20 cellular contexts compared by ENCODE assay signal in genomic region chr19:43078311-43078710, GRCh38. TPM values are rescaled to one million over a fixed set of nuclear protein-coding genes. Genes with fewer than 3 reads are reported as not detected.
DNase-seq lines count a peak whose midpoint lies in the region; TF ChIP-seq lines count a peak whose summit lies in the region.
"Had no signal": no experiment of that assay in that cellular context is flagged by ENCODE, and none has a peak within 500 bp of the region (broad histone marks: within the 10 kb centered on the region; RNA-seq: fewer than 3 reads in every experiment).

No MANE protein-coding gene starts in this region.

- 0 out of 2 replicates have a peak overlapping the region, but pooled peaks have one; percentile 46 for H3K9ac ChIP-seq in GM23248
- H3K9ac ChIP-seq: KMS-11 had no signal

- TF ChIP-seq CTCF in fibroblast of mammary gland (conservative IDR thresholded peaks at IDR 0.05; ENCODE audit: control insufficient read depth, insufficient read depth, low read depth, low read length), result no peak

- no peaks in the 10 kb centered on the region for H3K9me2 ChIP-seq in GM23248 (ENCODE audit: insufficient read depth)

- WGBS in GM23248 (ENCODE audit: low coverage in 1 of 2, low lambda C conversion rate in 2 of 2, missing lambda C conversion rate in 2 of 2), 2 experiments, result 7% methylated on average over 4 of the region's 4 CpGs

- no peak overlapping the region for H2AFZ ChIP-seq in GM23248
- H2AFZ ChIP-seq: GM23338 had no signal

- no peaks in the 10 kb centered on the region for H4K20me1 ChIP-seq in GM23248 (ENCODE audit: insufficient read depth)

- H3K9me3 ChIP-seq in GM23248 (ENCODE audit: low read depth) (no peaks in the 10 kb centered on the region), SJSA1 (replicated peaks) (no peaks in the 10 kb centered on the region)

- H3K36me3 ChIP-seq in GM23248 (ENCODE audit: low read depth) (no peaks in the 10 kb centered on the region), SJSA1 (no peaks in the 10 kb centered on the region)

- H3K27me3 ChIP-seq in GM23248 (replicated peaks; ENCODE audit: insufficient read depth) (no peaks in the 10 kb centered on the region), SJSA1 (replicated peaks) (no peaks in the 10 kb centered on the region)

- H3K4me3 ChIP-seq in GM23248 (no peak overlapping the region), SJSA1 (no peak overlapping the region), fibroblast of mammary gland (ENCODE audit: control insufficient read depth, low read depth, low read length) (no peak overlapping the region)
- H3K4me3 ChIP-seq: GM23338 had no signal

- DNase-seq in GM23248, result peak; percentile 89
- peak in 1 of 2 experiments; percentile 12 for DNase-seq in SJSA1 (ENCODE audit: low read depth in 1 of 2, low spot score in 2 of 2)
- peak; percentile 56 for DNase-seq in fibroblast of mammary gland (ENCODE audit: low read depth)
- peak; percentile 12 for DNase-seq in stromal cell of bone marrow (ENCODE audit: low read depth)
- no peak for DNase-seq in HT-29 (ENCODE audit: low spot score)
- DNase-seq in HuH-7.5 (ENCODE audit: low spot score), result no peak
- DNase-seq in NCI-H345 (lab: John Stamatoyannopoulos, UW), result no peak
- DNase-seq: activated naive CD4-positive, alpha-beta T cell treated with anti-CD3 and anti-CD28 coated beads, Interleukin-2, amount 50 U/mL, for 16 hours; CD4-positive, alpha-beta memory T cell; central memory CD4-positive, alpha-beta T cell; GF-D8; natural killer cell; NCI-H1417 treated with DMSO at 0.1 percent for 48 hours; NCI-H446; stimulated activated CD4-positive, alpha-beta T cell treated with anti-CD3 and anti-CD28 coated beads, Interleukin-2, amount 100 ng/mL, for 24 hours; stimulated activated CD8-positive, alpha-beta memory T cell treated with anti-CD3 and anti-CD28 coated beads, Interleukin-4, amount 100 ng/mL, for 48 hours had no signal

- in situ Hi-C loops in GM23248 (cut with MboI), result loop anchor here (25.0 kb wide), 1 partner anchor 291 kb away; no protein-coding TSS in a partner anchor

- H3K4me1 ChIP-seq in GM23248 (ENCODE audit: insufficient read depth) (peaks cover 43% of the 10 kb centered on the region), SJSA1 (replicated peaks) (0 out of 2 replicates have a peak, but pooled peaks cover 4% of the 10 kb centered on the region)

- H3F3A ChIP-seq in GM23248 (ENCODE audit: insufficient read depth), result peaks cover 41% of the 10 kb centered on the region

- H3K4me2 ChIP-seq in GM23248 (ENCODE audit: unreplicated experiment), result peak overlapping the region; percentile 23
- H3K4me2 ChIP-seq: GM23338, KMS-11 had no signal

- H3K79me2 ChIP-seq in GM23248 (ENCODE audit: insufficient read depth), result no peaks in the 10 kb centered on the region

- H3K27ac ChIP-seq in GM23248 (peak overlapping the region; percentile 88), SJSA1 (peak overlapping the region; percentile 79)
- H3K27ac ChIP-seq: KMS-11 had no signal

RNA-seq across cellular contexts. Expression of gene PSG2, which starts 4.2 kb away (rescaled TPM):
- 0.76 and 0.89 TPM in 2 replicates for total RNA-seq in GM23248 (2014; rRNA removed; shearing (Covaris generic))
- 4.3 and 5.7 TPM in 2 replicates for polyA plus RNA-seq in GM23248 (2016; fragmentation: Nextera tagmentation; extraction: Ambion mirVana)
- not detected in 2 replicates for total RNA-seq in SJSA1 (2014; rRNA removed; shearing (Covaris generic))
- not detected in 2 replicates for total RNA-seq in HT-29 (2014; rRNA removed; shearing (Covaris generic))
- total RNA-seq: CD4-positive, alpha-beta memory T cell; GM23338; natural killer cell; renal cortical epithelial cell had no signal
- polyA plus RNA-seq: CD4-positive, alpha-beta memory T cell; GM23338 had no signal

RNA-seq across cellular contexts. Expression of gene PSG11, which starts 52.0 kb away (rescaled TPM):
- total RNA-seq in GM23248 (2014; rRNA removed; shearing (Covaris generic)), result not detected in 2 replicates
- 0.36 and 0.85 TPM in 2 replicates for polyA plus RNA-seq in GM23248 (2016; fragmentation: Nextera tagmentation; extraction: Ambion mirVana)
- not detected in 2 replicates for total RNA-seq in SJSA1 (2014; rRNA removed; shearing (Covaris generic))
- not detected in 2 replicates for total RNA-seq in HT-29 (2014; rRNA removed; shearing (Covaris generic))
- total RNA-seq: CD4-positive, alpha-beta memory T cell; GM23338; lower leg skin; natural killer cell; renal cortical epithelial cell had no signal
- polyA plus RNA-seq: CD4-positive, alpha-beta memory T cell; GM23338 had no signal

Comparison
In these comparisons a context has a peak if more than half of its experiments do, and no peak if none do; other contexts are left out.
1. DNase-seq: peak in GM23248 (single experiment), fibroblast of mammary gland (single experiment) and stromal cell of bone marrow (single experiment); none in HT-29 (single experiment), HuH-7.5 (single experiment) and NCI-H345 (single experiment).